ENCODE assay signal across 25 cellular contexts in the genomic region with DNA sequence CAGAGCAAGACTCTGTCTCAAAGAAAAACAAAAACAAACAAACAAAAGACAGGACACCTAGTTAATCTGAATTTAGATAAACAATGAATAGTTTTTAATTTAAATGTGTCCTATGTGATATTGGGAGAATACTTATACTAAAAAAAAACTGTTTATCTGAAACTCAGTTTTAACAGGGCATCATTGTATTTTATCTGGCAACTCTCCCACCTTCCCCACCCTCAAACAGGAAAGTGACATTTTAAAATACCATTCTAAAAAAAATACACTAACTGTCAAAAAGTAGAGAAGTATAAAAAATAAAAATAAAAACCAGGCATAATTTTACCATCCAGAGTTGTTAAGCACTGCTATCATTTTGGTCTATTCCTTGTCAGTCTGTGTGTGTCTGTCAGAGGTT.
DNase-seq lines count a peak whose midpoint lies in the region; ATAC-seq, FAIRE-seq and TF ChIP-seq lines count a peak whose summit lies in the region.
"Had no signal": no experiment of that assay in that cellular context is flagged by ENCODE, and none has a peak within 500 bp of the region (broad histone marks: within the 10 kb centered on the region; RNA-seq: fewer than 3 reads in every experiment).

No MANE protein-coding gene starts in this region.

- H3K27ac ChIP-seq in CD4-positive, CD25-positive, alpha-beta regulatory T cell (ENCODE audit: insufficient read depth, low read length, poor library complexity, severe bottlenecking), result no peak overlapping the region
- H3K27ac ChIP-seq in lower lobe of right lung, result no peak overlapping the region
- H3K27ac ChIP-seq: 22Rv1, A549, C4-2B had no signal

- no peak for TF ChIP-seq CTCF in endothelial cell (IDR thresholded peaks at IDR 0.05; ENCODE audit: unreplicated experiment)
- no peak for TF ChIP-seq CTCF in lower lobe of right lung (IDR thresholded peaks at IDR 0.05)

- no peaks in the 10 kb centered on the region for H3K4me1 ChIP-seq in CD4-positive, CD25-positive, alpha-beta regulatory T cell (ENCODE audit: control insufficient read depth, insufficient read depth, low read length, poor library complexity, severe bottlenecking)
- no peaks in the 10 kb centered on the region for H3K4me1 ChIP-seq in lower lobe of right lung
- H3K4me1 ChIP-seq: A549 had no signal

- FAIRE-seq in endometrium (lab: Jason Lieb, UNC), result peak; percentile 37
- FAIRE-seq: A549, GM12878, GM12892, GM18507 had no signal

- peak overlapping the region in 2 of 3 donors; percentile 26 to 38 for H3K27ac Mint-ChIP-seq in CD4-positive, CD25-positive, alpha-beta regulatory T cell
- H3K27ac Mint-ChIP-seq in endothelial cell (ENCODE audit: unreplicated experiment), result no peak overlapping the region
- H3K27ac Mint-ChIP-seq: B cell; CD4-positive, alpha-beta memory T cell had no signal

- no peak overlapping the region for H3K4me3 Mint-ChIP-seq in CD4-positive, CD25-positive, alpha-beta regulatory T cell
- no peak overlapping the region for H3K4me3 Mint-ChIP-seq in endothelial cell (ENCODE audit: unreplicated experiment)
- H3K4me3 Mint-ChIP-seq: B cell; CD4-positive, alpha-beta memory T cell; CD8-positive, alpha-beta memory T cell had no signal

- H3K4me3 ChIP-seq in CD4-positive, CD25-positive, alpha-beta regulatory T cell (ENCODE audit: low read depth, low read length), result no peak overlapping the region
- no peak overlapping the region for H3K4me3 ChIP-seq in lower lobe of right lung
- H3K4me3 ChIP-seq: A549; BLaER1 treated with 17β-estradiol and CSF1 and Interleukin-3, amounts not matched to agents 10 nM and 100 nM; GM12878 had no signal

- peaks cover 19% of the 10 kb centered on the region for H3K36me3 Mint-ChIP-seq in CD4-positive, CD25-positive, alpha-beta regulatory T cell
- no peaks in the 10 kb centered on the region for H3K36me3 Mint-ChIP-seq in endothelial cell (ENCODE audit: low read depth, unreplicated experiment)

- no peaks in the 10 kb centered on the region for H3K36me3 ChIP-seq in CD4-positive, CD25-positive, alpha-beta regulatory T cell (ENCODE audit: control insufficient read depth, insufficient read depth, low read length)
- H3K36me3 ChIP-seq in lower lobe of right lung, result no peaks in the 10 kb centered on the region
- H3K36me3 ChIP-seq: BLaER1 treated with 17β-estradiol and CSF1 and Interleukin-3, amounts not matched to agents 10 nM and 100 nM had no signal

- H3K27me3 ChIP-seq in CD4-positive, CD25-positive, alpha-beta regulatory T cell (ENCODE audit: control insufficient read depth, insufficient read depth, low read length), result no peaks in the 10 kb centered on the region
- no peaks in the 10 kb centered on the region for H3K27me3 ChIP-seq in lower lobe of right lung (ENCODE audit: low read depth)
- H3K27me3 ChIP-seq: BLaER1 treated with 17β-estradiol and CSF1 and Interleukin-3, amounts not matched to agents 10 nM and 100 nM had no signal

- peaks cover 0 to 6% (median 2%) of the 10 kb centered on the region in 7 donors for H3K9me3 Mint-ChIP-seq in CD4-positive, CD25-positive, alpha-beta regulatory T cell
- H3K9me3 Mint-ChIP-seq in endothelial cell (ENCODE audit: unreplicated experiment), result no peaks in the 10 kb centered on the region
- H3K9me3 Mint-ChIP-seq: CD8-positive, alpha-beta memory T cell had no signal

- peaks cover 6 to 35% (median 17%) of the 10 kb centered on the region in 4 donors for H3K4me1 Mint-ChIP-seq in CD4-positive, CD25-positive, alpha-beta regulatory T cell
- no peaks in the 10 kb centered on the region for H3K4me1 Mint-ChIP-seq in endothelial cell (ENCODE audit: unreplicated experiment)

- DNase-seq in CD4-positive, CD25-positive, alpha-beta regulatory T cell, result no peak
- DNase-seq in dermis blood vessel endothelial cell (peak; percentile 13), endothelial cell (ENCODE audit: low spot score) (no peak), lower lobe of right lung (no peak)
- DNase-seq in stimulated activated CD8-positive, alpha-beta memory T cell treated with anti-CD3 and anti-CD28 coated beads, Interleukin-4, amount 100 ng/mL, for 48 hours, result no peak
- DNase-seq: AML-193; CD4-positive, alpha-beta memory T cell; CD8-positive, alpha-beta memory T cell; COR-L47; DMS 273 treated with DMSO at 0.1 percent for 48 hours; DMS153; DMS53; DMS79; DND-41; EL; GDM1 had no signal

- no peak for ATAC-seq in CD4-positive, CD25-positive, alpha-beta regulatory T cell (ENCODE audit: low read depth in 2 of 2)
- no peak for ATAC-seq in lower lobe of right lung
- ATAC-seq: A549, GM12878 had no signal

- no peaks in the 10 kb centered on the region for H3K27me3 Mint-ChIP-seq in CD4-positive, CD25-positive, alpha-beta regulatory T cell
- H3K27me3 Mint-ChIP-seq in endothelial cell (ENCODE audit: unreplicated experiment), result no peaks in the 10 kb centered on the region
- H3K27me3 Mint-ChIP-seq: B cell; CD4-positive, alpha-beta memory T cell; CD8-positive, alpha-beta memory T cell had no signal

- intact Hi-C loops in lower lobe of right lung (cut with DNase I), result no loop called here

- H3K9me3 ChIP-seq in CD4-positive, CD25-positive, alpha-beta regulatory T cell (ENCODE audit: control insufficient read depth in 2 of 2, low read length in 2 of 2), result no peaks in the 10 kb centered on the region
- H3K9me3 ChIP-seq in lower lobe of right lung, result no peaks in the 10 kb centered on the region
- H3K9me3 ChIP-seq: A549 had no signal
